ENCODE assay signal across 27 cellular contexts in genomic region chr1:84386716-84387479, GRCh38. TPM values are rescaled to one million over a fixed set of nuclear protein-coding genes. Genes with fewer than 3 reads are reported as not detected.
A peak's percentile ranks its signal among the peaks of the same experiment; 100 is the strongest.
DNase-seq lines count a peak whose midpoint lies in the region; ATAC-seq and TF ChIP-seq lines count a peak whose summit lies in the region.
"Had no signal": no experiment of that assay in that cellular context is flagged by ENCODE, and none has a peak within 500 bp of the region (broad histone marks: within the 10 kb centered on the region; RNA-seq: fewer than 3 reads in every experiment).

No MANE protein-coding gene starts in this region.

- in situ Hi-C loops in mammary epithelial cell (cut with MboI; ENCODE audit: low sequenced_read_pairs in 2 of 2): no loop called here

- H3K4me1 ChIP-seq in mammary epithelial cell (ENCODE audit: insufficient read depth, low read length) (peaks cover 12% of the 10 kb centered on the region), breast epithelium (no peaks in the 10 kb centered on the region)
- H3K4me1 ChIP-seq: testis had no signal

- H3K27ac ChIP-seq in mammary epithelial cell (ENCODE audit: insufficient read depth, low read depth, low read length) (no peak overlapping the region), breast epithelium (no peak overlapping the region)
- H3K27ac ChIP-seq: neutrophil, testis had no signal

- no peaks in the 10 kb centered on the region for H3K36me3 ChIP-seq in mammary epithelial cell (ENCODE audit: insufficient read depth, low read length)
- no peaks in the 10 kb centered on the region for H3K36me3 ChIP-seq in breast epithelium
- H3K36me3 ChIP-seq: neutrophil had no signal

- no peak overlapping the region for H2AFZ ChIP-seq in mammary epithelial cell (ENCODE audit: low read depth, low read length)

- H3K27me3 ChIP-seq in mammary epithelial cell (ENCODE audit: insufficient read depth, low read length): no peaks in the 10 kb centered on the region
- H3K27me3 ChIP-seq in breast epithelium: no peaks in the 10 kb centered on the region
- H3K27me3 ChIP-seq: neutrophil, testis had no signal

- WGBS in mammary epithelial cell (ENCODE audit: low coverage, missing lambda C conversion rate): 95% methylated on average over 4 of the region's 5 CpGs

- H3K9me3 ChIP-seq in mammary epithelial cell (replicated peaks; ENCODE audit: insufficient read depth, low read length) (no peaks in the 10 kb centered on the region), breast epithelium (no peaks in the 10 kb centered on the region)
- H3K9me3 ChIP-seq: neutrophil, testis had no signal

- intact Hi-C loops in mammary epithelial cell (cut with micrococcal nuclease): no loop called here
- intact Hi-C loops in breast epithelium (cut with DNase I; ENCODE audit: low total_unique reads): no loop called here

- CTCF ChIA-PET in mammary epithelial cell (lab: Charles Lee; ENCODE audit: low non-redundant PET): no interaction called here

- ATAC-seq in HG02870 (IDR thresholded peaks at IDR 0.05; ENCODE audit: unreplicated experiment): no peak
- ATAC-seq: activated T-cell treated with anti-CD3 and anti-CD28 coated beads, Interleukin-2, amount 50 U/mL, for 4 hours; stimulated activated memory B cell treated with anti-CD40 and anti-IgM and Interleukin-4, amounts not matched to agents 10 μg/mL and 1 μg/mL and 100 μg/mL, for 72 hours; T-cell had no signal

- no peak overlapping the region for H3K9ac ChIP-seq in mammary epithelial cell (ENCODE audit: insufficient read depth, low read length)

- TF ChIP-seq CTCF in mammary epithelial cell (conservative IDR thresholded peaks at IDR 0.05 in 1 of 2, IDR thresholded peaks at IDR 0.05 in 1 of 2; ENCODE audit: extremely low read depth in 1 of 2, insufficient read depth in 1 of 2, low read depth in 1 of 2, low read length in 2 of 2) (no peak), breast epithelium (IDR thresholded peaks at IDR 0.05) (no peak), epithelial cell of esophagus (IDR thresholded peaks at IDR 0.05; ENCODE audit: insufficient read depth, low read depth, low read length, missing control alignments) (no peak)

- no peaks in the 10 kb centered on the region for H3K79me2 ChIP-seq in mammary epithelial cell (ENCODE audit: insufficient read depth, low read length)

- no peaks in the 10 kb centered on the region for H4K20me1 ChIP-seq in mammary epithelial cell (ENCODE audit: insufficient read depth, low read length)

- peak; percentile 79 for DNase-seq in mammary epithelial cell
- DNase-seq in breast epithelium (ENCODE audit: low spot score in 2 of 2): no peak
- DNase-seq in LHCN-M2 (ENCODE audit: low read depth): peak; percentile 26
- peak; percentile 82 for DNase-seq in epithelial cell of esophagus (ENCODE audit: low read depth)
- peak; percentile 81 for DNase-seq in renal cortical epithelial cell (ENCODE audit: low read depth)
- DNase-seq in NCI-H345 (lab: John Stamatoyannopoulos, UW): no peak
- no peak for DNase-seq in NCI-H2227 treated with DMSO at 0.1 percent for 48 hours (lab: John Stamatoyannopoulos, UW)
- DNase-seq: activated CD4-positive, alpha-beta T cell treated with anti-CD3 and anti-CD28 coated beads for 1 hour; activated CD8-positive, alpha-beta memory T cell treated with anti-CD3 and anti-CD28 coated beads for 24 hours; activated T-cell treated with anti-CD3 and anti-CD28 coated beads, Interleukin-2, amount 50 U/mL, for 4 hours; aorta; DMS153; erythroblast; NCI-H1105 treated with DMSO at 0.1 percent for 48 hours; Right ventricle myocardium superior; stimulated activated CD4-positive, alpha-beta T cell treated with anti-CD3 and anti-CD28 coated beads, Interleukin-2, amount 100 ng/mL, for 24 hours; T-cell; testis had no signal

- no peak for TF ChIP-seq POLR2A in breast epithelium (IDR thresholded peaks at IDR 0.05)

- H3K4me2 ChIP-seq in mammary epithelial cell (ENCODE audit: insufficient read depth, low read depth, low read length): no peak overlapping the region

- no TSS peak for BruUV-seq in mammary epithelial cell (replicated peaks; lab: Mats Ljungman, UMichigan)

- no peak overlapping the region for H3K4me3 ChIP-seq in mammary epithelial cell (replicated peaks in 1 of 3; ENCODE audit: insufficient read depth in 1 of 3, low read depth in 2 of 3, low read length in 3 of 3)
- no peak overlapping the region for H3K4me3 ChIP-seq in breast epithelium
- H3K4me3 ChIP-seq in epithelial cell of esophagus (ENCODE audit: low read length): no peak overlapping the region
- H3K4me3 ChIP-seq: lung, testis had no signal

- dilution Hi-C loops in mammary epithelial cell (cut with HindIII; ENCODE audit: low sequenced_read_pairs): no loop called here

RNA-seq across cellular contexts. Expression of gene DNASE2B, which starts 11.4 kb away (rescaled TPM):
- total RNA-seq in mammary epithelial cell: not detected
- polyA plus RNA-seq in mammary epithelial cell: not detected
- not detected for polyA minus RNA-seq in mammary epithelial cell
- total RNA-seq in breast epithelium: 1 to 10 TPM in 2 of 3 donors, not detected in 1; 1.3 to 7.2 TPM
- not detected in 2 replicates for total RNA-seq in LHCN-M2 (2014; rRNA removed)
- not detected for polyA plus RNA-seq in LHCN-M2 (2012)
- total RNA-seq in renal cortical epithelial cell: not detected in 2 replicates
- total RNA-seq: activated naive CD4-positive, alpha-beta T cell treated with anti-CD3 and anti-CD28 coated beads, Interleukin-2, amount 50 U/mL, for 72 hours; activated T-cell treated with anti-CD3 and anti-CD28 coated beads, Interleukin-2, amount 50 U/mL, for 4 hours; aorta; frontal cortex; pulmonary artery endothelial cell; Right ventricle myocardium superior; skeletal muscle tissue; T-cell had no signal
- polyA plus RNA-seq: CD14-positive monocyte had no signal

Comparison
In these comparisons a context has a peak if more than half of its experiments do, and no peak if none do; other contexts are left out.
1. DNase-seq: peak in mammary epithelial cell (single experiment), LHCN-M2 (single experiment), epithelial cell of esophagus (single experiment) and renal cortical epithelial cell (single experiment); none in breast epithelium (0 of 2), NCI-H345 (single experiment) and NCI-H2227 treated with DMSO at 0.1 percent for 48 hours (single experiment).